ENCODE assay signal across 7 cellular contexts in the genomic region with DNA sequence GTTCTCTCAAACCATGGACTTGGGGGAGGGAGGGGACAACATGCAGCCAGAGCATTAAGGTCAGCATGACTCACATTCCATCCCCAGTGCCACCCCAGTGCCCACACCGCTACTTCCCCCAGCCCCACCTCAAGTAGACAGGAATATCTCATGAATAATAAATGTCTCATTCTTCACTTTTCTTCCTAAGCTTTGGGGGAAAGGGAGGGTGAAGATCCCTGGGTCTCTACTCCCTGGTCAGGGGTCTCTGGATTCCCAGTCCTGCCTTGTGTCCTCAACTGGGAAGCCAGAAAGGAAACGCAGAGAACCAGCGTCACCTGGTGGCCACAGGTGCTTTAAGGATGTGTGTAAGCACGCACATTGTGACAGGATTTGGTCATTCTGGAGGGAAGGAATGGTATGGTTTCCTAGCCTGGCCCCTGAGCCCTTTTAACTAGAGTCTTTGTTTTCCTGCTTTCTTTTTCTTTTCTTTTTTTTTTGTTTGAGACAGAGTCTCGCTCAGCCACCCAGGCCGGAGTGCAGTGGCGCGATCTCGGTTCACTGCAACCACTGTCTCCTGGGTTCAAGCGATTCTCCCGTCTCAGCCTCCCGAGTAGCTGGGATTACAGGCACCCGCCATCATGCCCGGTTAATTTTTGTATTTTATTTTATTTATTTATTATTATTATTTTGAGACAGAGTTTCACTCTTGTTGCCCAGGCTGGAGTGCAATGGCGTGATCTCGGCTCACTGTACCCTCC. TPM values are rescaled to one million over a fixed set of nuclear protein-coding genes. Genes with fewer than 3 reads are reported as not detected.
A peak's percentile ranks its signal among the peaks of the same experiment; 100 is the strongest.
DNase-seq lines count a peak whose midpoint lies in the region; ATAC-seq, FAIRE-seq and TF ChIP-seq lines count a peak whose summit lies in the region.

No MANE protein-coding gene starts in this region.

- H3K9me3 Mint-ChIP-seq in stimulated activated naive B cell treated with anti-CD40 and anti-IgM and Interleukin-4, amounts not matched to agents 10 μg/mL and 1 μg/mL and 100 μg/mL, for 72 hours: no peaks in the 10 kb centered on the region

- intact Hi-C loops in right lobe of liver (cut with DNase I): loop anchor here (5.0 to 10.0 kb wide), 4 partner anchors 66 to 136 kb away; no protein-coding TSS in a partner anchor

- H3K9me3 ChIP-seq in right lobe of liver: no peaks in the 10 kb centered on the region

- H3K27me3 Mint-ChIP-seq in stimulated activated naive B cell treated with anti-CD40 and anti-IgM and Interleukin-4, amounts not matched to agents 10 μg/mL and 1 μg/mL and 100 μg/mL, for 72 hours: no peaks in the 10 kb centered on the region

- no peak for DNase-seq in GM12891 (ENCODE audit: insufficient read length, low spot score)
- peak; percentile 87 for DNase-seq in NCI-H2029 (lab: John Stamatoyannopoulos, UW)
- DNase-seq in UCSD-AML1 (lab: John Stamatoyannopoulos, UW; ENCODE audit: unreplicated experiment): peak; percentile 63
- DNase-seq in choroid plexus epithelial cell (ENCODE audit: low read depth): peak; percentile 89
- DNase-seq in right lobe of liver: peak; percentile 79 to 86 (median 81)
- DNase-seq in stimulated activated naive B cell treated with anti-CD40 and anti-IgM and Interleukin-4, amounts not matched to agents 10 μg/mL and 1 μg/mL and 100 μg/mL, for 72 hours: no peak

- peak; percentile 68 for FAIRE-seq in GM12891 (lab: Jason Lieb, UNC)

- WGBS in right lobe of liver (ENCODE audit: insufficient coverage, low coverage, low lambda C conversion rate, missing lambda C conversion rate): 60% methylated on average over 16 of the region's 16 CpGs

- TF ChIP-seq CTCF in choroid plexus epithelial cell (conservative IDR thresholded peaks at IDR 0.05; ENCODE audit: low read depth, low read length) (peak; percentile 96), right lobe of liver (IDR thresholded peaks at IDR 0.05) (peak; percentile 79 to 86 (median 82))

- peak; percentile 42 to 57 (median 50) for ATAC-seq in right lobe of liver
- no peak for ATAC-seq in stimulated activated naive B cell treated with anti-CD40 and anti-IgM and Interleukin-4, amounts not matched to agents 10 μg/mL and 1 μg/mL and 100 μg/mL, for 72 hours (replicated peaks)
- no peak for ATAC-seq in HG03520 (IDR thresholded peaks at IDR 0.05; ENCODE audit: unreplicated experiment)

- H3K4me1 ChIP-seq in right lobe of liver: peaks cover 0 to 7% (median 0%) of the 10 kb centered on the region in 4 donors

- peak overlapping the region; percentile 28 for H3K27ac Mint-ChIP-seq in stimulated activated naive B cell treated with anti-CD40 and anti-IgM and Interleukin-4, amounts not matched to agents 10 μg/mL and 1 μg/mL and 100 μg/mL, for 72 hours

- H3K4me3 ChIP-seq in choroid plexus epithelial cell (ENCODE audit: low read depth, low read length) (no peak overlapping the region), right lobe of liver (no peak overlapping the region)

- no peak overlapping the region for H3K27ac ChIP-seq in right lobe of liver

- H3K4me3 Mint-ChIP-seq in stimulated activated naive B cell treated with anti-CD40 and anti-IgM and Interleukin-4, amounts not matched to agents 10 μg/mL and 1 μg/mL and 100 μg/mL, for 72 hours: peak overlapping the region in 1 of 2 donors; percentile 6

- TF ChIP-seq POLR2A in GM12891 (IDR thresholded peaks at IDR 0.05; ENCODE audit: low read depth, low read length) (no peak), right lobe of liver (IDR thresholded peaks at IDR 0.05) (no peak)

- peaks cover 24 to 33% of the 10 kb centered on the region in 2 donors for H3K4me1 Mint-ChIP-seq in stimulated activated naive B cell treated with anti-CD40 and anti-IgM and Interleukin-4, amounts not matched to agents 10 μg/mL and 1 μg/mL and 100 μg/mL, for 72 hours

- H3K27me3 ChIP-seq in right lobe of liver: no peaks in the 10 kb centered on the region

- no peaks in the 10 kb centered on the region for H3K36me3 Mint-ChIP-seq in stimulated activated naive B cell treated with anti-CD40 and anti-IgM and Interleukin-4, amounts not matched to agents 10 μg/mL and 1 μg/mL and 100 μg/mL, for 72 hours

- H3K36me3 ChIP-seq in right lobe of liver: no peaks in the 10 kb centered on the region

TF ChIP-seq in GM12891, 5 proteins besides CTCF, POLR2A, EP300 and RAD21:
- no peak for TF ChIP-seq POU2F2 (IDR thresholded peaks at IDR 0.05; ENCODE audit: low read depth, low read length)
- TF ChIP-seq SPI1 (IDR thresholded peaks at IDR 0.05; ENCODE audit: low read depth, low read length): no peak
- TF ChIP-seq TAF1 (IDR thresholded peaks at IDR 0.05; ENCODE audit: low read depth, low read length): no peak
- no peak for TF ChIP-seq PAX5 (IDR thresholded peaks at IDR 0.05; ENCODE audit: insufficient read depth, low read length, severe bottlenecking)
- TF ChIP-seq POLR2AphosphoS5 (IDR thresholded peaks at IDR 0.05; ENCODE audit: low read depth, low read length): no peak
TF ChIP-seq in GM12891: peak in this region for 0.

RNA-seq across cellular contexts. Expression of a gene that starts 3.4 kb away (rescaled TPM):
- 2.9 TPM for polyA plus RNA-seq in GM12891 (2012; ENCODE audit: low read depth, missing spikeins)
- under 1 TPM in 1 of 6 experiments, not detected in 5; 0.35 TPM for total RNA-seq in right lobe of liver

RNA-seq across cellular contexts. Expression of a gene that starts 23.6 kb away (rescaled TPM):
- polyA plus RNA-seq in GM12891 (2012; ENCODE audit: low read depth, missing spikeins): 7.9 TPM
- 1 to 10 TPM; 2.4 to 9.3 (median 3.7) TPM for total RNA-seq in right lobe of liver

RNA-seq across cellular contexts. Expression of a gene that starts 36.0 kb away (rescaled TPM):
- 175 TPM for polyA plus RNA-seq in GM12891 (2012; ENCODE audit: low read depth, missing spikeins)
- 10 to 100 TPM; 67.3 to 89.2 (median 74.9) TPM for total RNA-seq in right lobe of liver

RNA-seq across cellular contexts. Expression of a gene that starts 58.2 kb away (rescaled TPM):
- polyA plus RNA-seq in GM12891 (2012; ENCODE audit: low read depth, missing spikeins): 8.4 TPM
- 10 to 100 TPM; 31.2 to 75.6 (median 35.5) TPM for total RNA-seq in right lobe of liver

Comparison
In these comparisons a context has a peak if more than half of its experiments do, and no peak if none do; other contexts are left out.
1. DNase-seq: peak in NCI-H2029 (single experiment), UCSD-AML1 (single experiment), choroid plexus epithelial cell (single experiment) and right lobe of liver (3 of 3); none in GM12891 (single experiment) and stimulated activated naive B cell treated with anti-CD40 and anti-IgM and Interleukin-4, amounts not matched to agents 10 μg/mL and 1 μg/mL and 100 μg/mL, for 72 hours (single experiment).
2. ATAC-seq: peak in right lobe of liver (4 of 4); none in stimulated activated naive B cell treated with anti-CD40 and anti-IgM and Interleukin-4, amounts not matched to agents 10 μg/mL and 1 μg/mL and 100 μg/mL, for 72 hours (0 of 2) and HG03520 (single experiment).